ENCODE assay signal across 11 cellular contexts in the genomic region with DNA sequence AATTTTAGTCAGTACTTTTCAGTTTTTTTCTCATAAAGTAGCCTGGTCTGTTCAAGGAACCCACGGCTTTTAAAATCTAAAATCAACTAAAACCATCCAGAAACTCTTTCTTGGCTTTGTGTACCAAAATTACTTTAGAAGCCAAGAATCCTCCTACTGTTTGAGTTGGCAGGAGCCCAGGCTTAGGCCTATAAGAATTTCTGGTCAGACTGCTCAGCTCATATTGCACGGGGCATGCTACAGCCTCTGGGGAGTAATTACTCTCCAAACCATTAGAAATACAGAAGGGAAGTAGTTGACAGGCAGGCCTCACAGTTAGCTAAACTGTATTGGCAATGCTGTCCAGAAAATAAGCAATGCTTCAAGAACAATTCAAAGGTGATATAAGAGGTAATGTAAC.
DNase-seq lines count a peak whose midpoint lies in the region; TF ChIP-seq lines count a peak whose summit lies in the region.
"Had no signal": no experiment of that assay in that cellular context is flagged by ENCODE, and none has a peak within 500 bp of the region (broad histone marks: within the 10 kb centered on the region; RNA-seq: fewer than 3 reads in every experiment).

No MANE protein-coding gene starts in this region.

- H3K27ac ChIP-seq in SJSA1 (peak overlapping the region; percentile 71), transverse colon (no peak overlapping the region)

- H3K27me3 ChIP-seq in SJSA1 (replicated peaks) (no peaks in the 10 kb centered on the region), transverse colon (no peaks in the 10 kb centered on the region)

- H3K4me1 ChIP-seq in SJSA1 (replicated peaks) (peaks cover 10% of the 10 kb centered on the region), transverse colon (no peaks in the 10 kb centered on the region)

- no peak for TF ChIP-seq EP300 in transverse colon (IDR thresholded peaks at IDR 0.05; ENCODE audit: low read depth)

- no peak overlapping the region for H3K4me3 ChIP-seq in SJSA1
- no peak overlapping the region for H3K4me3 ChIP-seq in transverse colon

- no peaks in the 10 kb centered on the region for H3K9me3 ChIP-seq in SJSA1 (replicated peaks)
- H3K9me3 ChIP-seq in transverse colon: no peaks in the 10 kb centered on the region

- DNase-seq in HT1080 (ENCODE audit: low read depth): peak; percentile 57
- peak; percentile 47 to 48 for DNase-seq in SJSA1 (ENCODE audit: low read depth in 1 of 2, low spot score in 2 of 2)
- peak; percentile 52 for DNase-seq in glomerular visceral epithelial cell (ENCODE audit: extremely low spot score)
- peak; percentile 93 for DNase-seq in smooth muscle cell of the brain vasculature (ENCODE audit: low read depth, low spot score)
- DNase-seq in transverse colon: no peak
- DNase-seq in NCI-H1417 treated with DMSO at 0.1 percent for 48 hours (lab: John Stamatoyannopoulos, UW): no peak
- DNase-seq in activated CD4-positive, CD25-positive, alpha-beta regulatory T cell (lab: John Stamatoyannopoulos, UW): no peak
- DNase-seq in NCI-H510A treated with DMSO at 0.1 percent for 48 hours (lab: John Stamatoyannopoulos, UW): no peak
- DNase-seq: effector CD8-positive, alpha-beta T cell; RPMI8226; stimulated activated CD4-positive, alpha-beta T cell treated with anti-CD3 and anti-CD28 coated beads, Interleukin-2, amount 100 ng/mL, for 24 hours had no signal

- in situ Hi-C loops in transverse colon (cut with MboI; ENCODE audit: low pct_ligation_motif_present in 1 of 4, low pct_unique_long_range_greater_than_20kb in 1 of 4, low sequenced_read_pairs in 3 of 4): no loop called here

- intact Hi-C loops in transverse colon (cut with DNase I; ENCODE audit: low total_unique reads): no loop called here

- WGBS in transverse colon (ENCODE audit: low coverage in 1 of 2), 2 donors: 10 to 30% methylated on average over 1 to 2 of the region's 2 CpGs

- H3K36me3 ChIP-seq in SJSA1: no peaks in the 10 kb centered on the region
- H3K36me3 ChIP-seq in transverse colon: no peaks in the 10 kb centered on the region

- TF ChIP-seq POLR2A in transverse colon (IDR thresholded peaks at IDR 0.05): no peak

- TF ChIP-seq CTCF in transverse colon (IDR thresholded peaks at IDR 0.05): no peak

Comparison
In these comparisons a context has a peak if more than half of its experiments do, and no peak if none do; other contexts are left out.
1. DNase-seq: peak in HT1080 (single experiment), SJSA1 (2 of 2), glomerular visceral epithelial cell (single experiment) and smooth muscle cell of the brain vasculature (single experiment); none in transverse colon (single experiment), NCI-H1417 treated with DMSO at 0.1 percent for 48 hours (single experiment), activated CD4-positive, CD25-positive, alpha-beta regulatory T cell (0 of 4) and NCI-H510A treated with DMSO at 0.1 percent for 48 hours (single experiment).